In genomic region chr9:336039-336438, GRCh38 we compare ENCODE assay signal across 16 cellular contexts.
DNase-seq lines count a peak whose midpoint lies in the region; ATAC-seq and TF ChIP-seq lines count a peak whose summit lies in the region.
"Had no signal": no experiment of that assay in that cellular context is flagged by ENCODE, and none has a peak within 500 bp of the region (broad histone marks: within the 10 kb centered on the region; RNA-seq: fewer than 3 reads in every experiment).

No MANE protein-coding gene starts in this region.

- TSS peak; percentile 28 for BruUV-seq in OCI-LY7 (replicated peaks; lab: Mats Ljungman, UMichigan)

- no peaks in the 10 kb centered on the region for H3K9me2 ChIP-seq in OCI-LY7 (ENCODE audit: insufficient read depth, low read length)

- CTCF ChIA-PET in OCI-LY7 (lab: Charles Lee; ENCODE audit: unreplicated experiment): no interaction called here

- peaks cover 93% of the 10 kb centered on the region for H3K36me3 ChIP-seq in OCI-LY7 (ENCODE audit: insufficient read depth, low read length)
- H3K36me3 ChIP-seq in stomach: peaks cover 5 to 58% (median 26%) of the 10 kb centered on the region in 4 donors
- H3K36me3 ChIP-seq: brain microvascular endothelial cell, thoracic aorta had no signal

- no peak overlapping the region for H3K4me2 ChIP-seq in OCI-LY7 (ENCODE audit: low read length)

- H3K9me3 ChIP-seq in OCI-LY7 (ENCODE audit: low read length) (no peaks in the 10 kb centered on the region), stomach (no peaks in the 10 kb centered on the region)
- H3K9me3 ChIP-seq: thoracic aorta had no signal

- 29 to 46% (median 31%) methylated on average over 2 of the region's 2 CpGs for WGBS in stomach, 5 donors

- no peaks in the 10 kb centered on the region for H3K79me2 ChIP-seq in OCI-LY7 (ENCODE audit: insufficient read depth, low read depth, low read length)

- H3K27me3 ChIP-seq in stomach: no peaks in the 10 kb centered on the region
- H3K27me3 ChIP-seq: brain microvascular endothelial cell had no signal

- no peak overlapping the region for H3K4me3 ChIP-seq in OCI-LY7 (ENCODE audit: low read depth, low read length, poor library complexity, severe bottlenecking)
- H3K4me3 ChIP-seq in stomach: no peak overlapping the region
- H3K4me3 ChIP-seq: thoracic aorta had no signal

- no peak overlapping the region for H3K27ac ChIP-seq in OCI-LY7 (ENCODE audit: low read depth, low read length, poor library complexity, severe bottlenecking)
- peak overlapping the region in 1 of 5 donors; percentile 13 for H3K27ac ChIP-seq in stomach
- H3K27ac ChIP-seq: brain microvascular endothelial cell, thoracic aorta had no signal

- TF ChIP-seq CTCF in OCI-LY7 (conservative IDR thresholded peaks at IDR 0.05; ENCODE audit: low read length) (no peak), stomach (IDR thresholded peaks at IDR 0.05) (no peak)

- no peak overlapping the region for H2AFZ ChIP-seq in OCI-LY7 (ENCODE audit: low read length)

- peaks cover 26% of the 10 kb centered on the region for H3K36me3 Mint-ChIP-seq in activated naive CD4-positive, alpha-beta T cell treated with anti-CD3 and anti-CD28 coated beads, Interleukin-2, amount 50 U/mL, for 24 hours

- POLR2A ChIA-PET in OCI-LY7 (lab: Charles Lee): no interaction called here

- H4K20me1 ChIP-seq in OCI-LY7 (ENCODE audit: insufficient read depth, low read length): no peaks in the 10 kb centered on the region

- no peak for DNase-seq in activated naive CD4-positive, alpha-beta T cell treated with Interleukin-2 at 50 U/mL for 16 hours
- DNase-seq in OCI-LY7 (ENCODE audit: low spot score) (no peak), left kidney (ENCODE audit: low read depth, low spot score) (peak; percentile 46), stomach (peak; percentile 80)
- DNase-seq: activated CD4-positive, alpha-beta T cell treated with anti-CD3 and anti-CD28 coated beads for 48 hours; brain microvascular endothelial cell; kidney glomerular epithelial cell; NCI-H187 treated with DMSO at 0.1 percent for 48 hours; NCI-H69; RPMI8226; T-helper 1 cell had no signal

- TF ChIP-seq EP300 in stomach (IDR thresholded peaks at IDR 0.05): no peak

- no peaks in the 10 kb centered on the region for H3K27me3 Mint-ChIP-seq in activated naive CD4-positive, alpha-beta T cell treated with anti-CD3 and anti-CD28 coated beads, Interleukin-2, amount 50 U/mL, for 24 hours

- no peak for TF ChIP-seq POLR2A in stomach (IDR thresholded peaks at IDR 0.05)

- H3K4me1 ChIP-seq in OCI-LY7 (ENCODE audit: insufficient read depth, low read length, poor library complexity, severe bottlenecking): no peaks in the 10 kb centered on the region
- peaks cover 14 to 33% (median 21%) of the 10 kb centered on the region in 4 donors for H3K4me1 ChIP-seq in stomach

- H3K4me3 Mint-ChIP-seq in activated naive CD4-positive, alpha-beta T cell treated with anti-CD3 and anti-CD28 coated beads, Interleukin-2, amount 50 U/mL, for 24 hours: no peak overlapping the region

- ATAC-seq in GM18517 (IDR thresholded peaks at IDR 0.05; ENCODE audit: unreplicated experiment) (no peak), HG02973 (IDR thresholded peaks at IDR 0.05; ENCODE audit: unreplicated experiment) (no peak), HG03442 (IDR thresholded peaks at IDR 0.05; ENCODE audit: unreplicated experiment) (no peak)

- H3K27ac Mint-ChIP-seq in activated naive CD4-positive, alpha-beta T cell treated with anti-CD3 and anti-CD28 coated beads, Interleukin-2, amount 50 U/mL, for 24 hours: peak overlapping the region; percentile 88

- intact Hi-C loops in OCI-LY7 (cut with micrococcal nuclease; ENCODE audit: unreplicated experiment) (no loop called here), stomach (cut with DNase I; ENCODE audit: low total_unique reads) (no loop called here)

- no peaks in the 10 kb centered on the region for H3K9me3 Mint-ChIP-seq in activated naive CD4-positive, alpha-beta T cell treated with anti-CD3 and anti-CD28 coated beads, Interleukin-2, amount 50 U/mL, for 24 hours

- H3K4me1 Mint-ChIP-seq in activated naive CD4-positive, alpha-beta T cell treated with anti-CD3 and anti-CD28 coated beads, Interleukin-2, amount 50 U/mL, for 24 hours: peaks cover 28% of the 10 kb centered on the region

Comparison
In these comparisons a context has a peak if more than half of its experiments do, and no peak if none do; other contexts are left out.
1. DNase-seq: peak in left kidney (single experiment) and stomach (single experiment); none in activated naive CD4-positive, alpha-beta T cell treated with Interleukin-2 at 50 U/mL for 16 hours (single experiment) and OCI-LY7 (single experiment).